In the genomic region with DNA sequence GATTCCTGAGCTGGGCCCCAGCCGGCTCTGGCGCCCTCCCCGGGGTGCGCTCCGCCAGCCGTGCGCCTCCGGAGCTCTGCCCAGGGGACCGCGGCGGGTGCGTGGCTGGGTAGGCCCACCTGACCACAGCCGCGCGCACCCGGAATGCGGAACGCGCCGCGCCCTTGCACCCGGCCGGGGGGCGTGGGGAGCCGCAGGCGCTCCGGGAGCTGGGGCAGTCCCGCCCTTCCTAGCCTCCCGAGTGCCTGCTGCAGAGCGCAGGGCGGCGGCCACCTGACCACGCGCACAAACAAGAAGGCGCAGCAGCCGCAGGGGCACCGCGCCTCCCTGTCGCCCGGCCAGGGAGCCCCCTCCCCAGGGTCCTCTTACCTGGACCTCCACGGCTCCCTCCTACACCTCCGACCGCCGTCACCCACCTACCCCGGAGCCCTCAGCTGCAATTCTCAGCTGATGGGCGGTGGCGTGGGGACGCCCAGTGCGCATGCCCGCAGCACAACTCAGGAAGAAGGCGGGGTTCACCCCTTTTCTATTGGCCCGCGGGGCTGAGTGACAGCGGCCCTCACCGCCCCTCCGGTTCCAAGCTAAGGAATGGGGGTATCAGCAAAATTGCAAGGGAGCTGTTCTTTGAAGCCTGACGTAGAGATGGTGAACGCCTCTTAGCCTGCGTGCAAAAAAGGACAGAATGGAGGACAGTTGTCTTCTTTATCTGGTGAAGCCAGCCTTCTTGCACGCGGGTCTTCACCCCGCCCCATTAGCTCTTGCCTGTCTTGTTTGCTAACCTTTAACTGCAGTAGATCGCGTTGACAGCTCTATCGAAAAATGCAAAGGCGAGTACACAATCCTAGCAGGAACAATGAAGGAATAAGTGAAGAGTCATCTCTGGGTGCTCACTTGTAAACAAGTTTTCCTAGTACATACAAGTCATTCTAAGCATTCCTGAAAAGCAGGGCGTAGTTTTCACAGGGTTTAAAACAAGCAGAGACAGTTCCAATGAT, we compare ENCODE assay signal across 1 cellular context.
TF ChIP-seq lines count a peak whose summit lies in the region.

A gene with protein sequence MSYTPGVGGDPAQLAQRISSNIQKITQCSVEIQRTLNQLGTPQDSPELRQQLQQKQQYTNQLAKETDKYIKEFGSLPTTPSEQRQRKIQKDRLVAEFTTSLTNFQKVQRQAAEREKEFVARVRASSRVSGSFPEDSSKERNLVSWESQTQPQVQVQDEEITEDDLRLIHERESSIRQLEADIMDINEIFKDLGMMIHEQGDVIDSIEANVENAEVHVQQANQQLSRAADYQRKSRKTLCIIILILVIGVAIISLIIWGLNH (minus strand): TSS at position 479 of the 995 bp plus-strand sequence. CDS start 9,586 bp downstream, outside the sequence.

TF ChIP-seq in HepG2, 621 proteins besides CTCF, POLR2A, EP300 and RAD21 (continued from another document and continues in another):
- TF ChIP-seq, protein P1, sequence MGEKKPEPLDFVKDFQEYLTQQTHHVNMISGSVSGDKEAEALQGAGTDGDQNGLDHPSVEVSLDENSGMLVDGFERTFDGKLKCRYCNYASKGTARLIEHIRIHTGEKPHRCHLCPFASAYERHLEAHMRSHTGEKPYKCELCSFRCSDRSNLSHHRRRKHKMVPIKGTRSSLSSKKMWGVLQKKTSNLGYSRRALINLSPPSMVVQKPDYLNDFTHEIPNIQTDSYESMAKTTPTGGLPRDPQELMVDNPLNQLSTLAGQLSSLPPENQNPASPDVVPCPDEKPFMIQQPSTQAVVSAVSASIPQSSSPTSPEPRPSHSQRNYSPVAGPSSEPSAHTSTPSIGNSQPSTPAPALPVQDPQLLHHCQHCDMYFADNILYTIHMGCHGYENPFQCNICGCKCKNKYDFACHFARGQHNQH (CRISPR knock-in tag; IDR thresholded peaks at IDR 0.05): peak; percentile 88; the same call in 1 of the 2 replicates
- TF ChIP-seq HOXA7 (CRISPR knock-in tag; IDR thresholded peaks at IDR 0.05) (no peak), KAT7 (CRISPR knock-in tag; IDR thresholded peaks at IDR 0.05; ENCODE audit: borderline replicate concordance) (peak; percentile 89; the same call in 1 of the 2 replicates), RNF2 (conservative IDR thresholded peaks at IDR 0.05; ENCODE audit: low read depth) (peak; percentile 83; the same call in 1 of the 2 replicates), ZC3H4 (CRISPR knock-in tag; IDR thresholded peaks at IDR 0.05; ENCODE audit: borderline replicate concordance) (no peak), NCOA2 (CRISPR knock-in tag; IDR thresholded peaks at IDR 0.05) (peak; percentile 45), HNRNPL (IDR thresholded peaks at IDR 0.05; ENCODE audit: low read depth, low read length) (0 out of 2 replicates have a peak, but pooled peaks have one; percentile 41), ZNF33A (CRISPR knock-in tag; IDR thresholded peaks at IDR 0.05; ENCODE audit: borderline replicate concordance) (peak; percentile 80; the same call in 1 of the 2 replicates), GPN1 (CRISPR knock-in tag; IDR thresholded peaks at IDR 0.05; ENCODE audit: borderline replicate concordance) (no peak), HNRNPUL1 (IDR thresholded peaks at IDR 0.05; ENCODE audit: low read depth, low read length) (no peak), KDM1A (CRISPR knock-in tag; IDR thresholded peaks at IDR 0.05) (no peak), AGO2 (optimal IDR thresholded peaks at IDR 0.05; ENCODE audit: low read depth, low read length) (peak; percentile 46), ZBTB7B (CRISPR knock-in tag; IDR thresholded peaks at IDR 0.05) (peak; percentile 73; the same call in 1 of the 2 replicates), ZNF530 (CRISPR knock-in tag; IDR thresholded peaks at IDR 0.05; ENCODE audit: low read depth) (no peak), ZNF143 (CRISPR knock-in tag; IDR thresholded peaks at IDR 0.05) (no peak), PAX8 (CRISPR knock-in tag; IDR thresholded peaks at IDR 0.05; ENCODE audit: borderline replicate concordance) (no peak; the same call in 1 of the 2 replicates), ZNF775 (CRISPR knock-in tag; IDR thresholded peaks at IDR 0.05; ENCODE audit: borderline replicate concordance) (no peak), NR2F2 (IDR thresholded peaks at IDR 0.05; ENCODE audit: borderline replicate concordance, low read depth) (no peak), TARDBP (CRISPR knock-in tag; IDR thresholded peaks at IDR 0.05) (peak; percentile 94), SSRP1 (CRISPR knock-in tag; IDR thresholded peaks at IDR 0.05) (no peak; the same call in 1 of the 2 replicates), ZNF251 (CRISPR knock-in tag; IDR thresholded peaks at IDR 0.05) (no peak), SP5 (CRISPR knock-in tag; IDR thresholded peaks at IDR 0.05; ENCODE audit: borderline replicate concordance, low read depth) (peak; percentile 62), ZNF484 (CRISPR knock-in tag; IDR thresholded peaks at IDR 0.05; ENCODE audit: borderline replicate concordance, low read depth) (no peak), ZBTB7A (CRISPR knock-in tag; IDR thresholded peaks at IDR 0.05) (no peak; the same call in 1 of the 2 replicates), SP1 (IDR thresholded peaks at IDR 0.05) (no peak), SP1 (CRISPR knock-in tag; IDR thresholded peaks at IDR 0.05) (peak; percentile 67; the same call in 1 of the 2 replicates)
- TF ChIP-seq, protein P2, sequence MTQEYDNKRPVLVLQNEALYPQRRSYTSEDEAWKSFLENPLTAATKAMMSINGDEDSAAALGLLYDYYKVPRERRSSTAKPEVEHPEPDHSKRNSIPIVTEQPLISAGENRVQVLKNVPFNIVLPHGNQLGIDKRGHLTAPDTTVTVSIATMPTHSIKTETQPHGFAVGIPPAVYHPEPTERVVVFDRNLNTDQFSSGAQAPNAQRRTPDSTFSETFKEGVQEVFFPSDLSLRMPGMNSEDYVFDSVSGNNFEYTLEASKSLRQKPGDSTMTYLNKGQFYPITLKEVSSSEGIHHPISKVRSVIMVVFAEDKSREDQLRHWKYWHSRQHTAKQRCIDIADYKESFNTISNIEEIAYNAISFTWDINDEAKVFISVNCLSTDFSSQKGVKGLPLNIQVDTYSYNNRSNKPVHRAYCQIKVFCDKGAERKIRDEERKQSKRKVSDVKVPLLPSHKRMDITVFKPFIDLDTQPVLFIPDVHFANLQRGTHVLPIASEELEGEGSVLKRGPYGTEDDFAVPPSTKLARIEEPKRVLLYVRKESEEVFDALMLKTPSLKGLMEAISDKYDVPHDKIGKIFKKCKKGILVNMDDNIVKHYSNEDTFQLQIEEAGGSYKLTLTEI (CRISPR knock-in tag; conservative IDR thresholded peaks at IDR 0.05): no peak
- TF ChIP-seq, protein P3, sequence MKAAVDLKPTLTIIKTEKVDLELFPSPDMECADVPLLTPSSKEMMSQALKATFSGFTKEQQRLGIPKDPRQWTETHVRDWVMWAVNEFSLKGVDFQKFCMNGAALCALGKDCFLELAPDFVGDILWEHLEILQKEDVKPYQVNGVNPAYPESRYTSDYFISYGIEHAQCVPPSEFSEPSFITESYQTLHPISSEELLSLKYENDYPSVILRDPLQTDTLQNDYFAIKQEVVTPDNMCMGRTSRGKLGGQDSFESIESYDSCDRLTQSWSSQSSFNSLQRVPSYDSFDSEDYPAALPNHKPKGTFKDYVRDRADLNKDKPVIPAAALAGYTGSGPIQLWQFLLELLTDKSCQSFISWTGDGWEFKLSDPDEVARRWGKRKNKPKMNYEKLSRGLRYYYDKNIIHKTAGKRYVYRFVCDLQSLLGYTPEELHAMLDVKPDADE (CRISPR knock-in tag; IDR thresholded peaks at IDR 0.05): no peak
- TF ChIP-seq, protein P4, sequence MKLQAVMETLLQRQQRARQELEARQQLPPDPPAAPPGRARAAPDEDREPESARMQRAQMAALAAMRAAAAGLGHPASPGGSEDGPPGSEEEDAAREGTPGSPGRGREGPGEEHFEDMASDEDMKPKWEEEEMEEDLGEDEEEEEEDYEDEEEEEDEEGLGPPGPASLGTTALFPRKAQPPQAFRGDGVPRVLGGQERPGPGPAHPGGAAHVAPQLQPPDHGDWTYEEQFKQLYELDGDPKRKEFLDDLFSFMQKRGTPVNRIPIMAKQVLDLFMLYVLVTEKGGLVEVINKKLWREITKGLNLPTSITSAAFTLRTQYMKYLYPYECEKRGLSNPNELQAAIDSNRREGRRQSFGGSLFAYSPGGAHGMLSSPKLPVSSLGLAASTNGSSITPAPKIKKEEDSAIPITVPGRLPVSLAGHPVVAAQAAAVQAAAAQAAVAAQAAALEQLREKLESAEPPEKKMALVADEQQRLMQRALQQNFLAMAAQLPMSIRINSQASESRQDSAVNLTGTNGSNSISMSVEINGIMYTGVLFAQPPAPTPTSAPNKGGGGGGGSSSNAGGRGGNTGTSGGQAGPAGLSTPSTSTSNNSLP (IDR thresholded peaks at IDR 0.05; ENCODE audit: low read depth, low read length): peak; percentile 29; the same call in 1 of the 2 replicates
- TF ChIP-seq, protein P5, sequence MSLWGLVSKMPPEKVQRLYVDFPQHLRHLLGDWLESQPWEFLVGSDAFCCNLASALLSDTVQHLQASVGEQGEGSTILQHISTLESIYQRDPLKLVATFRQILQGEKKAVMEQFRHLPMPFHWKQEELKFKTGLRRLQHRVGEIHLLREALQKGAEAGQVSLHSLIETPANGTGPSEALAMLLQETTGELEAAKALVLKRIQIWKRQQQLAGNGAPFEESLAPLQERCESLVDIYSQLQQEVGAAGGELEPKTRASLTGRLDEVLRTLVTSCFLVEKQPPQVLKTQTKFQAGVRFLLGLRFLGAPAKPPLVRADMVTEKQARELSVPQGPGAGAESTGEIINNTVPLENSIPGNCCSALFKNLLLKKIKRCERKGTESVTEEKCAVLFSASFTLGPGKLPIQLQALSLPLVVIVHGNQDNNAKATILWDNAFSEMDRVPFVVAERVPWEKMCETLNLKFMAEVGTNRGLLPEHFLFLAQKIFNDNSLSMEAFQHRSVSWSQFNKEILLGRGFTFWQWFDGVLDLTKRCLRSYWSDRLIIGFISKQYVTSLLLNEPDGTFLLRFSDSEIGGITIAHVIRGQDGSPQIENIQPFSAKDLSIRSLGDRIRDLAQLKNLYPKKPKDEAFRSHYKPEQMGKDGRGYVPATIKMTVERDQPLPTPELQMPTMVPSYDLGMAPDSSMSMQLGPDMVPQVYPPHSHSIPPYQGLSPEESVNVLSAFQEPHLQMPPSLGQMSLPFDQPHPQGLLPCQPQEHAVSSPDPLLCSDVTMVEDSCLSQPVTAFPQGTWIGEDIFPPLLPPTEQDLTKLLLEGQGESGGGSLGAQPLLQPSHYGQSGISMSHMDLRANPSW (CRISPR knock-in tag; IDR thresholded peaks at IDR 0.05; ENCODE audit: borderline replicate concordance): no peak
- TF ChIP-seq, protein P6, sequence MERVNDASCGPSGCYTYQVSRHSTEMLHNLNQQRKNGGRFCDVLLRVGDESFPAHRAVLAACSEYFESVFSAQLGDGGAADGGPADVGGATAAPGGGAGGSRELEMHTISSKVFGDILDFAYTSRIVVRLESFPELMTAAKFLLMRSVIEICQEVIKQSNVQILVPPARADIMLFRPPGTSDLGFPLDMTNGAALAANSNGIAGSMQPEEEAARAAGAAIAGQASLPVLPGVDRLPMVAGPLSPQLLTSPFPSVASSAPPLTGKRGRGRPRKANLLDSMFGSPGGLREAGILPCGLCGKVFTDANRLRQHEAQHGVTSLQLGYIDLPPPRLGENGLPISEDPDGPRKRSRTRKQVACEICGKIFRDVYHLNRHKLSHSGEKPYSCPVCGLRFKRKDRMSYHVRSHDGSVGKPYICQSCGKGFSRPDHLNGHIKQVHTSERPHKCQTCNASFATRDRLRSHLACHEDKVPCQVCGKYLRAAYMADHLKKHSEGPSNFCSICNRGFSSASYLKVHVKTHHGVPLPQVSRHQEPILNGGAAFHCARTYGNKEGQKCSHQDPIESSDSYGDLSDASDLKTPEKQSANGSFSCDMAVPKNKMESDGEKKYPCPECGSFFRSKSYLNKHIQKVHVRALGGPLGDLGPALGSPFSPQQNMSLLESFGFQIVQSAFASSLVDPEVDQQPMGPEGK (CRISPR knock-in tag; IDR thresholded peaks at IDR 0.05): peak; percentile 71
- TF ChIP-seq, protein P7, sequence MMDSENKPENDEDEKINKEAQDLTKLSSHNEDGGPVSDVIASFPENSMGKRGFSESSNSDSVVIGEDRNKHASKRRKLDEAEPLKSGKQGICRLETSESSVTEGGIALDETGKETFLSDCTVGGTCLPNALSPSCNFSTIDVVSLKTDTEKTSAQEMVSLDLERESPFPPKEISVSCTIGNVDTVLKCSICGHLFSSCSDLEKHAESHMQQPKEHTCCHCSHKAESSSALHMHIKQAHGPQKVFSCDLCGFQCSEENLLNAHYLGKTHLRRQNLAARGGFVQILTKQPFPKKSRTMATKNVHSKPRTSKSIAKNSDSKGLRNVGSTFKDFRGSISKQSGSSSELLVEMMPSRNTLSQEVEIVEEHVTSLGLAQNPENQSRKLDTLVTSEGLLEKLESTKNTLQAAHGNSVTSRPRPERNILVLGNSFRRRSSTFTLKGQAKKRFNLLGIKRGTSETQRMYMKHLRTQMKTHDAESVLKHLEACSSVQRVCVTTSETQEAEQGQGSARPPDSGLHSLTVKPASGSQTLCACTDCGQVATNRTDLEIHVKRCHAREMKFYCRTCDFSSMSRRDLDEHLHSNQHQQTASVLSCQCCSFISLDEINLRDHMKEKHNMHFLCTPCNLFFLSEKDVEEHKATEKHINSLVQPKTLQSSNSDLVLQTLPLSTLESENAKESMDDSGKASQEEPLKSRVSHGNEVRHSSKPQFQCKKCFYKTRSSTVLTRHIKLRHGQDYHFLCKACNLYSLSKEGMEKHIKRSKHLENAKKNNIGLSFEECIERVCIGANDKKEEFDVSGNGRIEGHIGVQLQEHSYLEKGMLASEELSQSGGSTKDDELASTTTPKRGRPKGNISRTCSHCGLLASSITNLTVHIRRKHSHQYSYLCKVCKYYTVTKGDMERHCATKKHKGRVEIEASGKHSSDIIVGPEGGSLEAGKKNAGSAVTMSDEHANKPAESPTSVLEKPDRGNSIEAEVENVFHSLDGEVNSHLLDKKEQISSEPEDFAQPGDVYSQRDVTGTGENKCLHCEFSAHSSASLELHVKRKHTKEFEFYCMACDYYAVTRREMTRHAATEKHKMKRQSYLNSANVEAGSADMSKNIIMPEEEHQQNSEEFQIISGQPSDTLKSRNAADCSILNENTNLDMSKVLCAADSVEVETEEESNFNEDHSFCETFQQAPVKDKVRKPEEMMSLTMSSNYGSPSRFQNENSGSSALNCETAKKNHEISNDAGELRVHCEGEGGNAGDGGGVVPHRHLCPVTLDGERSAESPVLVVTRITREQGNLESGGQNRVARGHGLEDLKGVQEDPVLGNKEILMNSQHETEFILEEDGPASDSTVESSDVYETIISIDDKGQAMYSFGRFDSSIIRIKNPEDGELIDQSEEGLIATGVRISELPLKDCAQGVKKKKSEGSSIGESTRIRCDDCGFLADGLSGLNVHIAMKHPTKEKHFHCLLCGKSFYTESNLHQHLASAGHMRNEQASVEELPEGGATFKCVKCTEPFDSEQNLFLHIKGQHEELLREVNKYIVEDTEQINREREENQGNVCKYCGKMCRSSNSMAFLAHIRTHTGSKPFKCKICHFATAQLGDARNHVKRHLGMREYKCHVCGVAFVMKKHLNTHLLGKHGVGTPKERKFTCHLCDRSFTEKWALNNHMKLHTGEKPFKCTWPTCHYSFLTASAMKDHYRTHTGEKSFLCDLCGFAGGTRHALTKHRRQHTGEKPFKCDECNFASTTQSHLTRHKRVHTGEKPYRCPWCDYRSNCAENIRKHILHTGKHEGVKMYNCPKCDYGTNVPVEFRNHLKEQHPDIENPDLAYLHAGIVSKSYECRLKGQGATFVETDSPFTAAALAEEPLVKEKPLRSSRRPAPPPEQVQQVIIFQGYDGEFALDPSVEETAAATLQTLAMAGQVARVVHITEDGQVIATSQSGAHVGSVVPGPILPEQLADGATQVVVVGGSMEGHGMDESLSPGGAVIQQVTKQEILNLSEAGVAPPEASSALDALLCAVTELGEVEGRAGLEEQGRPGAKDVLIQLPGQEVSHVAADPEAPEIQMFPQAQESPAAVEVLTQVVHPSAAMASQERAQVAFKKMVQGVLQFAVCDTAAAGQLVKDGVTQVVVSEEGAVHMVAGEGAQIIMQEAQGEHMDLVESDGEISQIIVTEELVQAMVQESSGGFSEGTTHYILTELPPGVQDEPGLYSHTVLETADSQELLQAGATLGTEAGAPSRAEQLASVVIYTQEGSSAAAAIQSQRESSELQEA (CRISPR knock-in tag; IDR thresholded peaks at IDR 0.05; ENCODE audit: not compliant biosample characterization): peak; percentile 78
